1 cellular context compared by ENCODE assay signal in the genomic region with DNA sequence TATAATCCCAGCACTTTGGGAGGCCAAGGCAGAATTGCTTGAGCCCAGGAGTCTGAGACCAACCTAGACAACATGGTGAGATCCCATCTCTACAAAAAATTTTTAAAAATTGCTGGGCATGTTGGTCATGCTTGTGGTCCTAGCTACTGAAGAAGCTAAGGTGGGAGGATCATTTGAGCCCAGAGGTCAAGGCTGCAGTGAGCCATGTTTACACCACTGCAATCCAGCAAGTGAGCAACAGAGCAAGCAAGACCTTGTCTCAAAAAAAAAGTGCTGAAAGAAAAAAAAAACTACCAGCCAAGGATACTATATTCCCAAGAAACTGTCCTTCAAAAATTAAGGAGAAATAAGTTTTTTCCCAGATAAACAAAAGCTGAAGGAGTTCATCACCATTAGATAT.
TF ChIP-seq lines count a peak whose summit lies in the region.

No MANE protein-coding gene starts in this region.

TF ChIP-seq in HepG2, 621 proteins besides CTCF, POLR2A, EP300 and RAD21 (continued from another document and continues in another):
- TF ChIP-seq, protein P1, sequence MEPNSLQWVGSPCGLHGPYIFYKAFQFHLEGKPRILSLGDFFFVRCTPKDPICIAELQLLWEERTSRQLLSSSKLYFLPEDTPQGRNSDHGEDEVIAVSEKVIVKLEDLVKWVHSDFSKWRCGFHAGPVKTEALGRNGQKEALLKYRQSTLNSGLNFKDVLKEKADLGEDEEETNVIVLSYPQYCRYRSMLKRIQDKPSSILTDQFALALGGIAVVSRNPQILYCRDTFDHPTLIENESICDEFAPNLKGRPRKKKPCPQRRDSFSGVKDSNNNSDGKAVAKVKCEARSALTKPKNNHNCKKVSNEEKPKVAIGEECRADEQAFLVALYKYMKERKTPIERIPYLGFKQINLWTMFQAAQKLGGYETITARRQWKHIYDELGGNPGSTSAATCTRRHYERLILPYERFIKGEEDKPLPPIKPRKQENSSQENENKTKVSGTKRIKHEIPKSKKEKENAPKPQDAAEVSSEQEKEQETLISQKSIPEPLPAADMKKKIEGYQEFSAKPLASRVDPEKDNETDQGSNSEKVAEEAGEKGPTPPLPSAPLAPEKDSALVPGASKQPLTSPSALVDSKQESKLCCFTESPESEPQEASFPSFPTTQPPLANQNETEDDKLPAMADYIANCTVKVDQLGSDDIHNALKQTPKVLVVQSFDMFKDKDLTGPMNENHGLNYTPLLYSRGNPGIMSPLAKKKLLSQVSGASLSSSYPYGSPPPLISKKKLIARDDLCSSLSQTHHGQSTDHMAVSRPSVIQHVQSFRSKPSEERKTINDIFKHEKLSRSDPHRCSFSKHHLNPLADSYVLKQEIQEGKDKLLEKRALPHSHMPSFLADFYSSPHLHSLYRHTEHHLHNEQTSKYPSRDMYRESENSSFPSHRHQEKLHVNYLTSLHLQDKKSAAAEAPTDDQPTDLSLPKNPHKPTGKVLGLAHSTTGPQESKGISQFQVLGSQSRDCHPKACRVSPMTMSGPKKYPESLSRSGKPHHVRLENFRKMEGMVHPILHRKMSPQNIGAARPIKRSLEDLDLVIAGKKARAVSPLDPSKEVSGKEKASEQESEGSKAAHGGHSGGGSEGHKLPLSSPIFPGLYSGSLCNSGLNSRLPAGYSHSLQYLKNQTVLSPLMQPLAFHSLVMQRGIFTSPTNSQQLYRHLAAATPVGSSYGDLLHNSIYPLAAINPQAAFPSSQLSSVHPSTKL (CRISPR knock-in tag; IDR thresholded peaks at IDR 0.05), result peak; percentile 85
- peak; percentile 62; the same call in 1 of the 2 replicates for TF ChIP-seq POGZ (CRISPR knock-in tag; IDR thresholded peaks at IDR 0.05)
- TF ChIP-seq ZNF879 (CRISPR knock-in tag; IDR thresholded peaks at IDR 0.05), result no peak
- no peak for TF ChIP-seq DR1 (CRISPR knock-in tag; IDR thresholded peaks at IDR 0.05)
- no peak for TF ChIP-seq ZNF496 (CRISPR knock-in tag; IDR thresholded peaks at IDR 0.05; ENCODE audit: insufficient replicate concordance)
- no peak for TF ChIP-seq DRAP1 (CRISPR knock-in tag; IDR thresholded peaks at IDR 0.05)
- TF ChIP-seq ZNF850 (CRISPR knock-in tag; conservative IDR thresholded peaks at IDR 0.05), result no peak
- TF ChIP-seq HDAC2 (CRISPR knock-in tag; IDR thresholded peaks at IDR 0.05), result 0 out of 2 replicates have a peak, but pooled peaks have one; percentile 53
- TF ChIP-seq, protein P2, sequence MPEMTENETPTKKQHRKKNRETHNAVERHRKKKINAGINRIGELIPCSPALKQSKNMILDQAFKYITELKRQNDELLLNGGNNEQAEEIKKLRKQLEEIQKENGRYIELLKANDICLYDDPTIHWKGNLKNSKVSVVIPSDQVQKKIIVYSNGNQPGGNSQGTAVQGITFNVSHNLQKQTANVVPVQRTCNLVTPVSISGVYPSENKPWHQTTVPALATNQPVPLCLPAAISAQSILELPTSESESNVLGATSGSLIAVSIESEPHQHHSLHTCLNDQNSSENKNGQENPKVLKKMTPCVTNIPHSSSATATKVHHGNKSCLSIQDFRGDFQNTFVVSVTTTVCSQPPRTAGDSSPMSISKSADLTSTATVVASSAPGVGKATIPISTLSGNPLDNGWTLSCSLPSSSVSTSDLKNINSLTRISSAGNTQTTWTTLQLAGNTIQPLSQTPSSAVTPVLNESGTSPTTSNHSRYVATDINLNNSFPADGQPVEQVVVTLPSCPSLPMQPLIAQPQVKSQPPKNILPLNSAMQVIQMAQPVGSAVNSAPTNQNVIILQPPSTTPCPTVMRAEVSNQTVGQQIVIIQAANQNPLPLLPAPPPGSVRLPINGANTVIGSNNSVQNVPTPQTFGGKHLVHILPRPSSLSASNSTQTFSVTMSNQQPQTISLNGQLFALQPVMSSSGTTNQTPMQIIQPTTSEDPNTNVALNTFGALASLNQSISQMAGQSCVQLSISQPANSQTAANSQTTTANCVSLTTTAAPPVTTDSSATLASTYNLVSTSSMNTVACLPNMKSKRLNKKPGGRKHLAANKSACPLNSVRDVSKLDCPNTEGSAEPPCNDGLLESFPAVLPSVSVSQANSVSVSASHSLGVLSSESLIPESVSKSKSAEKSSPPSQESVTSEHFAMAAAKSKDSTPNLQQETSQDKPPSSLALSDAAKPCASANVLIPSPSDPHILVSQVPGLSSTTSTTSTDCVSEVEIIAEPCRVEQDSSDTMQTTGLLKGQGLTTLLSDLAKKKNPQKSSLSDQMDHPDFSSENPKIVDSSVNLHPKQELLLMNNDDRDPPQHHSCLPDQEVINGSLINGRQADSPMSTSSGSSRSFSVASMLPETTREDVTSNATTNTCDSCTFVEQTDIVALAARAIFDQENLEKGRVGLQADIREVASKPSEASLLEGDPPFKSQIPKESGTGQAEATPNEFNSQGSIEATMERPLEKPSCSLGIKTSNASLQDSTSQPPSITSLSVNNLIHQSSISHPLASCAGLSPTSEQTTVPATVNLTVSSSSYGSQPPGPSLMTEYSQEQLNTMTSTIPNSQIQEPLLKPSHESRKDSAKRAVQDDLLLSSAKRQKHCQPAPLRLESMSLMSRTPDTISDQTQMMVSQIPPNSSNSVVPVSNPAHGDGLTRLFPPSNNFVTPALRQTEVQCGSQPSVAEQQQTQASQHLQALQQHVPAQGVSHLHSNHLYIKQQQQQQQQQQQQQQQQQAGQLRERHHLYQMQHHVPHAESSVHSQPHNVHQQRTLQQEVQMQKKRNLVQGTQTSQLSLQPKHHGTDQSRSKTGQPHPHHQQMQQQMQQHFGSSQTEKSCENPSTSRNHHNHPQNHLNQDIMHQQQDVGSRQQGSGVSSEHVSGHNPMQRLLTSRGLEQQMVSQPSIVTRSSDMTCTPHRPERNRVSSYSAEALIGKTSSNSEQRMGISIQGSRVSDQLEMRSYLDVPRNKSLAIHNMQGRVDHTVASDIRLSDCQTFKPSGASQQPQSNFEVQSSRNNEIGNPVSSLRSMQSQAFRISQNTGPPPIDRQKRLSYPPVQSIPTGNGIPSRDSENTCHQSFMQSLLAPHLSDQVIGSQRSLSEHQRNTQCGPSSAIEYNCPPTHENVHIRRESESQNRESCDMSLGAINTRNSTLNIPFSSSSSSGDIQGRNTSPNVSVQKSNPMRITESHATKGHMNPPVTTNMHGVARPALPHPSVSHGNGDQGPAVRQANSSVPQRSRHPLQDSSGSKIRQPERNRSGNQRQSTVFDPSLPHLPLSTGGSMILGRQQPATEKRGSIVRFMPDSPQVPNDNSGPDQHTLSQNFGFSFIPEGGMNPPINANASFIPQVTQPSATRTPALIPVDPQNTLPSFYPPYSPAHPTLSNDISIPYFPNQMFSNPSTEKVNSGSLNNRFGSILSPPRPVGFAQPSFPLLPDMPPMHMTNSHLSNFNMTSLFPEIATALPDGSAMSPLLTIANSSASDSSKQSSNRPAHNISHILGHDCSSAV (CRISPR knock-in tag; IDR thresholded peaks at IDR 0.05; ENCODE audit: borderline replicate concordance), result no peak
- 0 out of 2 replicates have a peak, but pooled peaks have one; percentile 38 for TF ChIP-seq ZNF503 (CRISPR knock-in tag; IDR thresholded peaks at IDR 0.05)
- TF ChIP-seq SALL1 (CRISPR knock-in tag; IDR thresholded peaks at IDR 0.05), result peak; percentile 36; the same call in 1 of the 2 replicates
- TF ChIP-seq, protein P3, sequence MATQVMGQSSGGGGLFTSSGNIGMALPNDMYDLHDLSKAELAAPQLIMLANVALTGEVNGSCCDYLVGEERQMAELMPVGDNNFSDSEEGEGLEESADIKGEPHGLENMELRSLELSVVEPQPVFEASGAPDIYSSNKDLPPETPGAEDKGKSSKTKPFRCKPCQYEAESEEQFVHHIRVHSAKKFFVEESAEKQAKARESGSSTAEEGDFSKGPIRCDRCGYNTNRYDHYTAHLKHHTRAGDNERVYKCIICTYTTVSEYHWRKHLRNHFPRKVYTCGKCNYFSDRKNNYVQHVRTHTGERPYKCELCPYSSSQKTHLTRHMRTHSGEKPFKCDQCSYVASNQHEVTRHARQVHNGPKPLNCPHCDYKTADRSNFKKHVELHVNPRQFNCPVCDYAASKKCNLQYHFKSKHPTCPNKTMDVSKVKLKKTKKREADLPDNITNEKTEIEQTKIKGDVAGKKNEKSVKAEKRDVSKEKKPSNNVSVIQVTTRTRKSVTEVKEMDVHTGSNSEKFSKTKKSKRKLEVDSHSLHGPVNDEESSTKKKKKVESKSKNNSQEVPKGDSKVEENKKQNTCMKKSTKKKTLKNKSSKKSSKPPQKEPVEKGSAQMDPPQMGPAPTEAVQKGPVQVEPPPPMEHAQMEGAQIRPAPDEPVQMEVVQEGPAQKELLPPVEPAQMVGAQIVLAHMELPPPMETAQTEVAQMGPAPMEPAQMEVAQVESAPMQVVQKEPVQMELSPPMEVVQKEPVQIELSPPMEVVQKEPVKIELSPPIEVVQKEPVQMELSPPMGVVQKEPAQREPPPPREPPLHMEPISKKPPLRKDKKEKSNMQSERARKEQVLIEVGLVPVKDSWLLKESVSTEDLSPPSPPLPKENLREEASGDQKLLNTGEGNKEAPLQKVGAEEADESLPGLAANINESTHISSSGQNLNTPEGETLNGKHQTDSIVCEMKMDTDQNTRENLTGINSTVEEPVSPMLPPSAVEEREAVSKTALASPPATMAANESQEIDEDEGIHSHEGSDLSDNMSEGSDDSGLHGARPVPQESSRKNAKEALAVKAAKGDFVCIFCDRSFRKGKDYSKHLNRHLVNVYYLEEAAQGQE (IDR thresholded peaks at IDR 0.05; ENCODE audit: borderline replicate concordance in 1 of 2, low read depth in 1 of 2, low read length in 2 of 2), result no peak
- TF ChIP-seq IKZF1 (IDR thresholded peaks at IDR 0.05), result no peak
- no peak for TF ChIP-seq MTF2 (CRISPR knock-in tag; IDR thresholded peaks at IDR 0.05; ENCODE audit: borderline replicate concordance)
- no peak for TF ChIP-seq ZBTB20 (CRISPR knock-in tag; IDR thresholded peaks at IDR 0.05; ENCODE audit: borderline replicate concordance, low read depth)
- no peak for TF ChIP-seq ZNF75D (CRISPR knock-in tag; IDR thresholded peaks at IDR 0.05; ENCODE audit: borderline replicate concordance)
- TF ChIP-seq MBD4 (IDR thresholded peaks at IDR 0.05; ENCODE audit: borderline replicate concordance, low read length), result no peak
- no peak for TF ChIP-seq ZNF660 (CRISPR knock-in tag; IDR thresholded peaks at IDR 0.05; ENCODE audit: borderline replicate concordance, low read depth)
- peak; percentile 39; the same call in 1 of the 2 replicates for TF ChIP-seq CEBPG (CRISPR knock-in tag; IDR thresholded peaks at IDR 0.05)
- TF ChIP-seq REXO4 (CRISPR knock-in tag; IDR thresholded peaks at IDR 0.05; ENCODE audit: borderline replicate concordance), result no peak
- no peak for TF ChIP-seq IRX3 (CRISPR knock-in tag; IDR thresholded peaks at IDR 0.05; ENCODE audit: borderline replicate concordance, low read depth)
- peak; percentile 80 for TF ChIP-seq RARA (CRISPR knock-in tag; IDR thresholded peaks at IDR 0.05)
- TF ChIP-seq, protein P4, sequence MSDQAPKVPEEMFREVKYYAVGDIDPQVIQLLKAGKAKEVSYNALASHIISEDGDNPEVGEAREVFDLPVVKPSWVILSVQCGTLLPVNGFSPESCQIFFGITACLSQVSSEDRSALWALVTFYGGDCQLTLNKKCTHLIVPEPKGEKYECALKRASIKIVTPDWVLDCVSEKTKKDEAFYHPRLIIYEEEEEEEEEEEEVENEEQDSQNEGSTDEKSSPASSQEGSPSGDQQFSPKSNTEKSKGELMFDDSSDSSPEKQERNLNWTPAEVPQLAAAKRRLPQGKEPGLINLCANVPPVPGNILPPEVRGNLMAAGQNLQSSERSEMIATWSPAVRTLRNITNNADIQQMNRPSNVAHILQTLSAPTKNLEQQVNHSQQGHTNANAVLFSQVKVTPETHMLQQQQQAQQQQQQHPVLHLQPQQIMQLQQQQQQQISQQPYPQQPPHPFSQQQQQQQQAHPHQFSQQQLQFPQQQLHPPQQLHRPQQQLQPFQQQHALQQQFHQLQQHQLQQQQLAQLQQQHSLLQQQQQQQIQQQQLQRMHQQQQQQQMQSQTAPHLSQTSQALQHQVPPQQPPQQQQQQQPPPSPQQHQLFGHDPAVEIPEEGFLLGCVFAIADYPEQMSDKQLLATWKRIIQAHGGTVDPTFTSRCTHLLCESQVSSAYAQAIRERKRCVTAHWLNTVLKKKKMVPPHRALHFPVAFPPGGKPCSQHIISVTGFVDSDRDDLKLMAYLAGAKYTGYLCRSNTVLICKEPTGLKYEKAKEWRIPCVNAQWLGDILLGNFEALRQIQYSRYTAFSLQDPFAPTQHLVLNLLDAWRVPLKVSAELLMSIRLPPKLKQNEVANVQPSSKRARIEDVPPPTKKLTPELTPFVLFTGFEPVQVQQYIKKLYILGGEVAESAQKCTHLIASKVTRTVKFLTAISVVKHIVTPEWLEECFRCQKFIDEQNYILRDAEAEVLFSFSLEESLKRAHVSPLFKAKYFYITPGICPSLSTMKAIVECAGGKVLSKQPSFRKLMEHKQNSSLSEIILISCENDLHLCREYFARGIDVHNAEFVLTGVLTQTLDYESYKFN (CRISPR knock-in tag; conservative IDR thresholded peaks at IDR 0.05), result peak; percentile 49; the same call in 1 of the 2 replicates
- TF ChIP-seq BRD4 (CRISPR knock-in tag; IDR thresholded peaks at IDR 0.05), result no peak
- TF ChIP-seq SOX6 (IDR thresholded peaks at IDR 0.05), result no peak
- TF ChIP-seq SOX6 (CRISPR knock-in tag; IDR thresholded peaks at IDR 0.05), result no peak
- no peak for TF ChIP-seq ZNF547 (CRISPR knock-in tag; IDR thresholded peaks at IDR 0.05)
- no peak for TF ChIP-seq ZNF7 (CRISPR knock-in tag; IDR thresholded peaks at IDR 0.05)
- TF ChIP-seq NR2C2 (CRISPR knock-in tag; IDR thresholded peaks at IDR 0.05; ENCODE audit: borderline replicate concordance), result peak; percentile 68
- TF ChIP-seq ZNF776 (CRISPR knock-in tag; IDR thresholded peaks at IDR 0.05), result no peak
- TF ChIP-seq WIZ (CRISPR knock-in tag; IDR thresholded peaks at IDR 0.05), result no peak
- peak; percentile 90 for TF ChIP-seq FOXA3 (CRISPR knock-in tag; IDR thresholded peaks at IDR 0.05)
- TF ChIP-seq ETV5 (CRISPR knock-in tag; IDR thresholded peaks at IDR 0.05; ENCODE audit: borderline replicate concordance), result no peak
- no peak for TF ChIP-seq ZNF367 (CRISPR knock-in tag; IDR thresholded peaks at IDR 0.05; ENCODE audit: borderline replicate concordance)
